ENCODE assay signal across 34 cellular contexts in the genomic region with DNA sequence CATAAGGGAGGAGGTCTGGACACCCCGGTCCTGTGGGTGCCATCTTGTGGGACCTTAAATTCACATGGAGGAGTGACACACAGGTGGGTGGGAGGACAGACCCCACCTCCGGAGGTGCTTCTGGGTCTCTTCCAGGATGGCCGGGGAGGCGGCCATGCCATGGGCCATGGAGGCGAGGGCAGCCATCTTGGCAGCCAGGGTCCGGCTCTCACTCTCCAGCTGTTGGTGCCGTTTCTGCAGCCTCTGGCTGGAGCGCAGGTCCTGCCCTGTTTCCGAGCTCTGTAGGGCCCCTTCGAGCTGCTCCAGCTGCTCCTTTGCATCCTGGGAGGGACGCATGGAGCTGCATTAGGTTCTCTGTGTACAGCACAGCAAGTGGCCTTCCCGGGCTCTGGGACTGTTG. TPM values are rescaled to one million over a fixed set of nuclear protein-coding genes. Genes with fewer than 3 reads are reported as not detected.
DNase-seq lines count a peak whose midpoint lies in the region; ATAC-seq lines count a peak whose summit lies in the region.
"Had no signal": no experiment of that assay in that cellular context is flagged by ENCODE, and none has a peak within 500 bp of the region (broad histone marks: within the 10 kb centered on the region; RNA-seq: fewer than 3 reads in every experiment).

No MANE protein-coding gene starts in this region.

- H3K27me3 ChIP-seq in BLaER1 (no peaks in the 10 kb centered on the region), mesendoderm (ENCODE audit: insufficient read depth, low read length, poor library complexity) (no peaks in the 10 kb centered on the region), neuronal stem cell (ENCODE audit: control insufficient read depth in 3 of 3, insufficient read depth in 3 of 3, low read depth in 1 of 3, low read length in 3 of 3) (peaks cover 0 to 17% (median 2%) of the 10 kb centered on the region in 3 experiments)
- H3K27me3 ChIP-seq: BE2C had no signal

- H3K4me3 ChIP-seq in BLaER1, result no peak overlapping the region
- no peak overlapping the region for H3K4me3 ChIP-seq in mesendoderm (ENCODE audit: low read length)
- H3K4me3 ChIP-seq in neuronal stem cell (ENCODE audit: low read length in 2 of 2), result no peak overlapping the region
- H3K4me3 ChIP-seq: A549; BLaER1 treated with 17β-estradiol and CSF1 and Interleukin-3, amounts not matched to agents 10 nM and 100 nM had no signal

- H3K27me3 Mint-ChIP-seq in central memory CD8-positive, alpha-beta T cell, result peaks cover 5% of the 10 kb centered on the region
- H3K27me3 Mint-ChIP-seq: CD4-positive, alpha-beta T cell had no signal

- no peak overlapping the region for H3K4me3 Mint-ChIP-seq in central memory CD8-positive, alpha-beta T cell
- H3K4me3 Mint-ChIP-seq: B cell; CD14-positive monocyte; CD4-positive, alpha-beta memory T cell; CD4-positive, alpha-beta T cell; CD4-positive, CD25-positive, alpha-beta regulatory T cell; CD8-positive, alpha-beta memory T cell; CD8-positive, alpha-beta T cell had no signal

- ATAC-seq in central memory CD8-positive, alpha-beta T cell (replicated peaks; ENCODE audit: extremely low read depth, poor library complexity, severe bottlenecking), result no peak
- ATAC-seq in HG03565 (IDR thresholded peaks at IDR 0.05; ENCODE audit: unreplicated experiment), result no peak
- ATAC-seq: A549; CD8-positive, alpha-beta T cell had no signal

- H3K56ac ChIP-seq in mesendoderm (ENCODE audit: low read length), result no peak overlapping the region

- H2BK120ac ChIP-seq in mesendoderm (ENCODE audit: low read depth, low read length), result no peak overlapping the region
- no peak overlapping the region for H2BK120ac ChIP-seq in neuronal stem cell (ENCODE audit: low read depth, low read length)

- H3K79me2 ChIP-seq in mesendoderm (ENCODE audit: control insufficient read depth, insufficient read depth, low read length), result no peaks in the 10 kb centered on the region

- peaks cover 17% of the 10 kb centered on the region for H3K4me1 Mint-ChIP-seq in central memory CD8-positive, alpha-beta T cell
- H3K4me1 Mint-ChIP-seq: CD14-positive monocyte had no signal

- H3K27ac Mint-ChIP-seq in central memory CD8-positive, alpha-beta T cell (ENCODE audit: low read depth), result peak overlapping the region; percentile 68
- H3K27ac Mint-ChIP-seq: CD14-positive monocyte; CD4-positive, alpha-beta T cell; CD4-positive, CD25-positive, alpha-beta regulatory T cell; CD8-positive, alpha-beta T cell had no signal

- H3K36me3 ChIP-seq in BLaER1, result no peaks in the 10 kb centered on the region
- no peaks in the 10 kb centered on the region for H3K36me3 ChIP-seq in mesendoderm (ENCODE audit: control insufficient read depth, insufficient read depth, low read length)
- no peaks in the 10 kb centered on the region for H3K36me3 ChIP-seq in neuronal stem cell (replicated peaks in 1 of 2; ENCODE audit: control insufficient read depth in 2 of 2, insufficient read depth in 2 of 2, low read length in 2 of 2)
- H3K36me3 ChIP-seq: BE2C; BLaER1 treated with 17β-estradiol and CSF1 and Interleukin-3, amounts not matched to agents 10 nM and 100 nM had no signal

- no peaks in the 10 kb centered on the region for H4K20me1 ChIP-seq in BLaER1

- H3K23ac ChIP-seq in mesendoderm (ENCODE audit: low read length) (peak overlapping the region; percentile 80), neuronal stem cell (ENCODE audit: low read depth, low read length, poor library complexity) (no peak overlapping the region)

- H3K27ac ChIP-seq in BLaER1 (no peak overlapping the region), mesendoderm (ENCODE audit: low read depth, low read length) (no peak overlapping the region), neuronal stem cell (replicated peaks; ENCODE audit: low read length) (no peak overlapping the region)
- H3K27ac ChIP-seq: 22Rv1; A549; BLaER1 treated with 17β-estradiol and CSF1 and Interleukin-3, amounts not matched to agents 10 nM and 100 nM; C4-2B had no signal

- no peak overlapping the region for H4K5ac ChIP-seq in mesendoderm (ENCODE audit: low read length)

- no peak overlapping the region for H4K8ac ChIP-seq in mesendoderm (ENCODE audit: low read depth, low read length)
- no peak overlapping the region for H4K8ac ChIP-seq in neuronal stem cell (ENCODE audit: low read depth, low read length)

- H3K9me3 ChIP-seq in BLaER1 (no peaks in the 10 kb centered on the region), neuronal stem cell (replicated peaks in 1 of 2; ENCODE audit: control insufficient read depth in 2 of 2, insufficient read depth in 1 of 2, low read depth in 1 of 2, low read length in 2 of 2) (no peaks in the 10 kb centered on the region)
- H3K9me3 ChIP-seq: A549; BE2C; BLaER1 treated with 17β-estradiol and CSF1 and Interleukin-3, amounts not matched to agents 10 nM and 100 nM; Caco-2 had no signal

- H2BK12ac ChIP-seq in neuronal stem cell (ENCODE audit: low read length), result peak overlapping the region; percentile 79

- peaks cover 53% of the 10 kb centered on the region for H3K4me1 ChIP-seq in BLaER1
- H3K4me1 ChIP-seq in mesendoderm (ENCODE audit: control insufficient read depth, low read depth, low read length), result no peaks in the 10 kb centered on the region
- H3K4me1 ChIP-seq in neuronal stem cell (ENCODE audit: control insufficient read depth in 2 of 2, insufficient read depth in 1 of 2, low read depth in 1 of 2, low read length in 2 of 2), result peaks cover 3 to 5% of the 10 kb centered on the region in 2 donors
- H3K4me1 ChIP-seq: A549, Caco-2 had no signal

- H2BK5ac ChIP-seq in mesendoderm (ENCODE audit: low read length) (no peak overlapping the region), neuronal stem cell (ENCODE audit: low read length) (peak overlapping the region; percentile 44)

- H3K36me3 Mint-ChIP-seq in central memory CD8-positive, alpha-beta T cell (ENCODE audit: insufficient read depth), result no peaks in the 10 kb centered on the region
- H3K36me3 Mint-ChIP-seq: CD14-positive monocyte; CD4-positive, alpha-beta memory T cell; CD4-positive, CD25-positive, alpha-beta regulatory T cell; CD8-positive, alpha-beta memory T cell; CD8-positive, alpha-beta T cell had no signal

- no peak for DNase-seq in central memory CD8-positive, alpha-beta T cell (ENCODE audit: low spot score in 2 of 2)
- DNase-seq in mesendoderm (no peak), neuronal stem cell (ENCODE audit: low spot score) (no peak), superior temporal gyrus (ENCODE audit: extremely low spot score) (no peak), NCI-H446 (lab: John Stamatoyannopoulos, UW) (no peak)
- DNase-seq in NK-92 treated with Interleukin-12 subunit alpha and Interleukin-12 subunit beta, amount 100 ng/mL, for 24 hours (lab: John Stamatoyannopoulos, UW), result no peak
- DNase-seq: 8988T; ACHN; AML-193; BE2C; C1 segment of cervical spinal cord; Caco-2; Calu3; CD4-positive, alpha-beta memory T cell; CD4-positive, alpha-beta T cell; CD4-positive, CD25-positive, alpha-beta regulatory T cell; CD8-positive, alpha-beta memory T cell; CD8-positive, alpha-beta T cell; COR-L47; DMS 273 treated with DMSO at 0.1 percent for 48 hours; DMS153; DMS53; DMS79; DMS79 treated with DMSO at 0.1 percent for 48 hours; DND-41; EL had no signal

- H3K18ac ChIP-seq in mesendoderm (ENCODE audit: low read length), result no peak overlapping the region
- no peak overlapping the region for H3K18ac ChIP-seq in neuronal stem cell (ENCODE audit: low read length)

- H3K4me2 ChIP-seq in BLaER1, result 0 out of 2 replicates have a peak overlapping the region, but pooled peaks have one; percentile 82
- H3K4me2 ChIP-seq in mesendoderm (ENCODE audit: low read length), result no peak overlapping the region
- no peak overlapping the region for H3K4me2 ChIP-seq in neuronal stem cell (ENCODE audit: insufficient read depth, low read length, poor library complexity, severe bottlenecking)
- H3K4me2 ChIP-seq: A549 had no signal

- no peak overlapping the region for H2BK15ac ChIP-seq in mesendoderm (replicated peaks; ENCODE audit: low read depth)
- no peak overlapping the region for H2BK15ac ChIP-seq in neuronal stem cell (ENCODE audit: low read length)

- H3K9ac ChIP-seq in BLaER1 (no peak overlapping the region), mesendoderm (ENCODE audit: low read length) (no peak overlapping the region), neuronal stem cell (ENCODE audit: low read depth, low read length, poor library complexity) (no peak overlapping the region)
- H3K9ac ChIP-seq: BLaER1 treated with 17β-estradiol and CSF1 and Interleukin-3, amounts not matched to agents 10 nM and 100 nM had no signal

- no peaks in the 10 kb centered on the region for H3K9me3 Mint-ChIP-seq in central memory CD8-positive, alpha-beta T cell
- H3K9me3 Mint-ChIP-seq: CD14-positive monocyte; CD4-positive, alpha-beta T cell; CD4-positive, CD25-positive, alpha-beta regulatory T cell; CD8-positive, alpha-beta memory T cell; CD8-positive, alpha-beta T cell had no signal

- H3K14ac ChIP-seq in neuronal stem cell (ENCODE audit: low read length), result no peak overlapping the region

- H2AK5ac ChIP-seq in mesendoderm (ENCODE audit: low read length), result no peak overlapping the region
- H2AK5ac ChIP-seq in neuronal stem cell (ENCODE audit: low read depth, low read length), result peak overlapping the region; percentile 50

- H3K79me1 ChIP-seq in mesendoderm (ENCODE audit: low read length) (no peaks in the 10 kb centered on the region), neuronal stem cell (ENCODE audit: low read depth, low read length) (no peaks in the 10 kb centered on the region)

- H4K91ac ChIP-seq in neuronal stem cell (ENCODE audit: low read depth, low read length, poor library complexity), result no peak overlapping the region

- no CpG with 5 or more reads among the region's 12 CpGs for WGBS in mesendoderm (ENCODE audit: extremely low coverage, insufficient coverage, low lambda C conversion rate)
- WGBS in neuronal stem cell (ENCODE audit: extremely low coverage in 2 of 2, insufficient read length in 2 of 2, insufficient replicate concordance in 1 of 2), 2 donors, result no CpG with 5 or more reads among the region's 12 CpGs

- no peak overlapping the region for H2AFZ ChIP-seq in neuronal stem cell (ENCODE audit: low read length)

- H3K4ac ChIP-seq in mesendoderm (ENCODE audit: low read depth, low read length), result no peak overlapping the region
- no peak overlapping the region for H3K4ac ChIP-seq in neuronal stem cell (ENCODE audit: low read length)

RNA-seq across cellular contexts. Expression of a gene that starts 19.1 kb away (rescaled TPM):
- 0.13 TPM for polyA plus RNA-seq in mesendoderm (2013, experiment 1 of 2)
- 0.15 TPM for polyA plus RNA-seq in mesendoderm (2013, experiment 2 of 2)
- 0.08 TPM for polyA plus RNA-seq in neuronal stem cell (2013, experiment 1 of 2)
- 0.14 TPM for polyA plus RNA-seq in neuronal stem cell (2013, experiment 2 of 2)
- polyA plus RNA-seq: CD14-positive monocyte; CD8-positive, alpha-beta memory T cell had no signal

RNA-seq across cellular contexts. Expression of a gene that starts 36.1 kb away (rescaled TPM):
- 4.7 TPM for polyA plus RNA-seq in mesendoderm (2013, experiment 1 of 2)
- 3.4 TPM for polyA plus RNA-seq in mesendoderm (2013, experiment 2 of 2)
- polyA plus RNA-seq in neuronal stem cell (2013, experiment 1 of 2), result 16.5 TPM
- polyA plus RNA-seq in neuronal stem cell (2013, experiment 2 of 2), result 15.9 TPM

RNA-seq across cellular contexts. Expression of a gene that starts 46.8 kb away (rescaled TPM):
- polyA plus RNA-seq in mesendoderm (2013, experiment 1 of 2), result 5.6 TPM
- polyA plus RNA-seq in mesendoderm (2013, experiment 2 of 2), result 6.4 TPM
- 14.4 TPM for polyA plus RNA-seq in neuronal stem cell (2013, experiment 1 of 2)
- polyA plus RNA-seq in neuronal stem cell (2013, experiment 2 of 2), result 14.3 TPM
